In the genomic region with DNA sequence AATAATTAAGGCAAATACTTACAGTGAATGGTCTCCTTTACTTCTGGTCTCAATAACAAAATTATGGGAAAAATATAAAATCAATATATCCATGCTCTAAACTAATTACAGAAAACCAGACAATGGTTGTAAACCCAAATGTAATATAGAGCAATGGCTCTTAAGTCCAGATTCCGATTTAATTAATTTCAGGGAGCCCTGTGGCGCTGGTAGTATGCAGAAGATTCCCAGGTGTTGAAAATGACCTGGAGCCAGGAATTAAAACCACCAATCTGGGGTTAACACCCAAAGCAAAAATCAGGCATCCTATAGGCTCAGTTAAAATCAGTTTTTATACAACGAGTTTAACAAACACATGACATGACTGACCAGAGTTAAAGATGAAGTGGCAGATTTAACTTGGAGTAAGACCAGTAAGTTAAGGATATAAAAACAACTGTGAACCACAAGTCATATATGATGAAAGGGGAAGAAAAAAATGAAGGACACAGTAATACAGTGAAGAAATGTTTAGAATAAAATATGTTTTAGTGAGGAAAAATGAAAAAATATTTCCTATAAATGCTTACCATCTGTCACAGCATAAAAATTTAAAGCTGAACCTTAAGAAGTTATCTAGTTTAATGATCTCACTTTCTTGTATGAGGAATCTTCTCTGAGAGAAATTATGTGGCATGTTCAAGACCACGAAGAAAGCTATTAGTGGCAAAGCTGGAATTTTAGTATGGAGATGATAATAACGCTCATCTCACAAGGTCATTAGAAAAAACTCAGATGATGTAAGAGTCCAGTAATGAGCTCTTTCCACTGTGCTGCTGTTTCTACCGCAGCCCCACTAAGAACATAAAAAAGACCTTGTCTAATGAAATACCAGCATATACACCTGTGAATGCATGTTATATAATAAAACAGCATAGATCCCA, we compare ENCODE assay signal across 1 cellular context.
A peak's percentile ranks its signal among the peaks of the same experiment; 100 is the strongest.
TF ChIP-seq lines count a peak whose summit lies in the region.

No MANE protein-coding gene starts in this region.

TF ChIP-seq in IMR-90, 13 proteins besides CTCF, POLR2A, EP300 and RAD21:
- TF ChIP-seq MAZ (IDR thresholded peaks at IDR 0.05; ENCODE audit: borderline replicate concordance, low read depth, low read length) (no peak), CEBPB (IDR thresholded peaks at IDR 0.05; ENCODE audit: low read depth, low read length) (peak; percentile 23; the same call in 1 of the 2 replicates)
